20 cellular contexts compared by ENCODE assay signal in the genomic region with DNA sequence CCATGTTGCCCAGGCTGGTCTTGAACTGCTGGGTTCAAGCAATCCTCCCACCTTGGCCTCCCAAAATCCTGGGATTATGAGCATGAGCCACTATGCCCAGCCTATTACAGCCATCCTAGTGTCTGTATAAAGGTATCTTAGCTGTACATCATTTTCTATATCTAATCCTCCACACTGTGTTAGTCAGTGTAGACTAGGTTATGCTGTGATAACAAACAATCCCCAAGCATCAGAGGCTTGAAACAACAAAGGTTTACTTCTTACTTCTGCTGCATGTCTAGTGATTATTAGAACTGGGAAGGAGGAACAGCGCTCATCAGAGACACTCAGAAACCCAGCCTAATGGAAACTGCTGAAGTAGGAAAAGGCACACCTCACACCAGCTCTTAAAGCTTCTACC.
"Had no signal": no experiment of that assay in that cellular context is flagged by ENCODE, and none has a peak within 500 bp of the region (broad histone marks: within the 10 kb centered on the region; RNA-seq: fewer than 3 reads in every experiment).

No MANE protein-coding gene starts in this region.

- H3K9ac ChIP-seq: SK-N-SH had no signal

- H3K4me2 ChIP-seq: SK-N-SH had no signal

- H3K4me3 Mint-ChIP-seq: IgD-negative memory B cell had no signal

- H3K9me3 ChIP-seq: SK-N-SH had no signal

- H3K4me1 Mint-ChIP-seq: IgD-negative memory B cell had no signal

- DNase-seq: KBM-7, MV-4-11, NCI-H1048, NCI-H1105, NCI-H1417, NCI-H1436 treated with DMSO at 0.1 percent for 48 hours, NCI-H1694, NCI-H187 treated with DMSO at 0.1 percent for 48 hours, NCI-H2029 treated with DMSO at 0.1 percent for 48 hours, NCI-H2171 treated with DMSO at 0.1 percent for 48 hours, NCI-H345, NCI-H446 treated with DMSO at 0.1 percent for 48 hours, NCI-H510A treated with DMSO at 0.1 percent for 48 hours, NCI-H526, NCI-H748 treated with DMSO at 0.1 percent for 48 hours, SHP77, SK-N-SH, SW 1271 had no signal

- H3K27me3 Mint-ChIP-seq: IgD-negative memory B cell had no signal

- H3K27ac ChIP-seq: RWPE1 had no signal

- H3K36me3 Mint-ChIP-seq: IgD-negative memory B cell had no signal

- H3K27ac Mint-ChIP-seq: IgD-negative memory B cell had no signal
